Comparison of ENCODE assay signal across 16 cellular contexts in genomic region chr2:155218945-155219344, GRCh38.
DNase-seq lines count a peak whose midpoint lies in the region; ATAC-seq and TF ChIP-seq lines count a peak whose summit lies in the region.
"Had no signal": no experiment of that assay in that cellular context is flagged by ENCODE, and none has a peak within 500 bp of the region (broad histone marks: within the 10 kb centered on the region; RNA-seq: fewer than 3 reads in every experiment).

No MANE protein-coding gene starts in this region.

- no peak for TF ChIP-seq CTCF in PC-9 (conservative IDR thresholded peaks at IDR 0.05)

- H3F3A ChIP-seq in PC-9 (ENCODE audit: insufficient read depth, low read depth) = no peaks in the 10 kb centered on the region

- H4K20me1 ChIP-seq in PC-9 (ENCODE audit: insufficient read depth) = no peaks in the 10 kb centered on the region

- H3K27me3 ChIP-seq in PC-9 (ENCODE audit: insufficient read depth, low read depth) = no peaks in the 10 kb centered on the region
- H3K27me3 ChIP-seq: right atrium auricular region, testis had no signal

- no peaks in the 10 kb centered on the region for H3K9me2 ChIP-seq in PC-9 (ENCODE audit: insufficient read depth)

- no TSS peak for BruUV-seq in PC-9 (replicated peaks; lab: Mats Ljungman, UMichigan)

- ATAC-seq in GM18858 (IDR thresholded peaks at IDR 0.05; ENCODE audit: unreplicated experiment) = peak; percentile 62
- ATAC-seq in GM21390 (IDR thresholded peaks at IDR 0.05; ENCODE audit: unreplicated experiment) = peak; percentile 75
- peak; percentile 56 for ATAC-seq in HG02884 (IDR thresholded peaks at IDR 0.05; ENCODE audit: unreplicated experiment)
- peak; percentile 57 for ATAC-seq in HG03575 (IDR thresholded peaks at IDR 0.05; ENCODE audit: extremely low read depth, insufficient number of reproducible peaks, low FRiP score, unreplicated experiment)
- ATAC-seq: activated naive CD8-positive, alpha-beta T cell treated with anti-CD3 and anti-CD28 coated beads, Interleukin-2, amount 50 U/mL, for 24 hours had no signal

- H3K9me3 ChIP-seq in PC-9 (ENCODE audit: insufficient read depth, low read depth) = no peaks in the 10 kb centered on the region
- H3K9me3 ChIP-seq: right atrium auricular region, testis had no signal

- intact Hi-C loops in PC-9 (cut with micrococcal nuclease; ENCODE audit: unreplicated experiment) = no loop called here

- H3K4me2 ChIP-seq in PC-9 = no peak overlapping the region

- no peak overlapping the region for H3K4me3 ChIP-seq in PC-9
- H3K4me3 ChIP-seq: cardiac muscle cell, right atrium auricular region, testis had no signal

- no peak for DNase-seq in NCI-H1092 treated with DMSO at 0.1 percent for 48 hours (lab: John Stamatoyannopoulos, UW)
- DNase-seq in PC-9 = no peak
- no peak for DNase-seq in mesenteric fat pad (ENCODE audit: low spot score)
- no peak for DNase-seq in activated naive CD4-positive, alpha-beta T cell (lab: John Stamatoyannopoulos, UW)
- DNase-seq: activated CD4-positive, alpha-beta T cell treated with anti-CD3 and anti-CD28 coated beads for 4 hours; activated naive CD8-positive, alpha-beta T cell treated with anti-CD3 and anti-CD28 coated beads, Interleukin-2, amount 50 U/mL, for 24 hours; activated T-cell treated with anti-CD3 and anti-CD28 coated beads, Interleukin-2, amount 50 U/mL, for 1 hour; mammary epithelial cell; SHP77; testis had no signal

- H2AFZ ChIP-seq in PC-9 = no peak overlapping the region

- CTCF ChIA-PET in PC-9 (lab: Charles Lee) = no interaction called here

- H3K4me1 ChIP-seq in PC-9 (replicated peaks; ENCODE audit: insufficient read depth) = no peaks in the 10 kb centered on the region
- H3K4me1 ChIP-seq: right atrium auricular region, testis had no signal

- H3K36me3 ChIP-seq in PC-9 (ENCODE audit: low read depth) = no peaks in the 10 kb centered on the region
- H3K36me3 ChIP-seq: cardiac muscle cell, right atrium auricular region had no signal

- H3K27ac ChIP-seq in PC-9 = no peak overlapping the region
- H3K27ac ChIP-seq: cardiac muscle cell, right atrium auricular region, testis had no signal

- no peaks in the 10 kb centered on the region for H3K79me2 ChIP-seq in PC-9 (ENCODE audit: low read depth)

- POLR2A ChIA-PET in PC-9 (lab: Charles Lee; ENCODE audit: unreplicated experiment) = no interaction called here
